ENCODE assay signal across 16 cellular contexts in genomic region chr7:45702751-45703150, GRCh38.
"Had no signal": no experiment of that assay in that cellular context is flagged by ENCODE, and none has a peak within 500 bp of the region (broad histone marks: within the 10 kb centered on the region; RNA-seq: fewer than 3 reads in every experiment).

No MANE protein-coding gene starts in this region.

- ATAC-seq: esophagus mucosa, left lung had no signal

- H3K36me3 ChIP-seq: brain microvascular endothelial cell, left lung, SJCRH30, thoracic aorta had no signal

- H3K4me1 ChIP-seq: left lung, parathyroid adenoma had no signal

- H3K4me3 ChIP-seq: dorsolateral prefrontal cortex, left lung, thoracic aorta had no signal

- DNase-seq: activated CD4-positive, alpha-beta T cell treated with anti-CD3 and anti-CD28 coated beads for 1 hour; activated CD4-positive, alpha-beta T cell treated with anti-CD3 and anti-CD28 coated beads, Interleukin-2, amount 50 U/mL, for 48 hours; activated naive CD4-positive, alpha-beta T cell treated with Interleukin-2 at 50 U/mL for 16 hours; anterior cingulate cortex; brain microvascular endothelial cell; cerebellar nuclear complex; left lung; naive B cell; retina; small intestine; stimulated activated CD4-positive, alpha-beta T cell treated with anti-CD3 and anti-CD28 coated beads, Interleukin-4, amount 100 ng/mL, for 4 hours had no signal

- H3K9me3 ChIP-seq: left lung, SJCRH30, thoracic aorta had no signal

- H3K9ac ChIP-seq: parathyroid adenoma had no signal

- H2AFZ ChIP-seq: parathyroid adenoma had no signal

- H3K27ac ChIP-seq: brain microvascular endothelial cell, dorsolateral prefrontal cortex, left lung, parathyroid adenoma, thoracic aorta had no signal

- H3K27me3 ChIP-seq: brain microvascular endothelial cell, dorsolateral prefrontal cortex, left lung had no signal
